In genomic region chr12:109020750-109021380, GRCh38 we compare ENCODE assay signal across 10 cellular contexts. TPM values are rescaled to one million over a fixed set of nuclear protein-coding genes. Genes with fewer than 3 reads are reported as not detected.
DNase-seq lines count a peak whose midpoint lies in the region; ATAC-seq, FAIRE-seq and TF ChIP-seq lines count a peak whose summit lies in the region.
"Had no signal": no experiment of that assay in that cellular context is flagged by ENCODE, and none has a peak within 500 bp of the region (broad histone marks: within the 10 kb centered on the region; RNA-seq: fewer than 3 reads in every experiment).

SVOP (minus strand) TSS chr12:109021068; CDS start chr12:109020868, 200 bp downstream.

- no peak within 1 kb of the TSS for H3K14ac ChIP-seq in H1 (ENCODE audit: insufficient read length)

- H3K23me2 ChIP-seq in H1 (ENCODE audit: low read depth, low read length): no peaks in the 10 kb centered on the region

- H3K9me3 Mint-ChIP-seq in activated CD4-positive, alpha-beta T cell treated with anti-CD3 and anti-CD28 coated beads, Interleukin-2, amount 10 ng/mL, durations not matched to agents 7 days and 5 days: no peaks in the 10 kb centered on the region
- H3K9me3 Mint-ChIP-seq: CD8-positive, alpha-beta T cell; dendritic cell treated with granulocyte-macrophage colony-stimulating factor and Interleukin-4, amounts not matched to agents 40 ng/mL and 50 ng/mL, for 4 days had no signal

- peak; percentile 82 for FAIRE-seq in H1 (lab: Jason Lieb, UNC)

- H3K27me3 ChIP-seq in H1 (replicated peaks in 1 of 4; ENCODE audit: control insufficient read depth in 3 of 4, extremely low read depth in 1 of 4, insufficient read depth in 3 of 4, low read length in 3 of 4): peaks cover 0 to 2% (median 0%) of the 10 kb centered on the region in 4 experiments; a peak in 2 of 7 replicates
- H3K27me3 ChIP-seq in right lobe of liver: no peaks in the 10 kb centered on the region

- H4K8ac ChIP-seq in H1 (ENCODE audit: extremely low read depth, insufficient read depth, low read length): no peak within 1 kb of the TSS

- no peaks in the 10 kb centered on the region for H3K9me3 ChIP-seq in H1 (ENCODE audit: insufficient read depth in 2 of 2, low read depth in 1 of 2, low read length in 1 of 2)
- H3K9me3 ChIP-seq in right lobe of liver: no peaks in the 10 kb centered on the region

- CTCF ChIA-PET in activated CD4-positive, alpha-beta T cell treated with anti-CD3 and anti-CD28 coated beads, Interleukin-2, amount 10 ng/mL, durations not matched to agents 7 days and 5 days (lab: Charles Lee): no interaction called here
- CTCF ChIA-PET in H1 (lab: Charles Lee; ENCODE audit: partially characterized antibody): interaction anchor here (0.6 to 1.2 kb wide), 4 partner anchors 20 to 137 kb away, joined by 3 read pairs; no protein-coding TSS in a partner anchor

- peaks cover 29% of the 10 kb centered on the region for H3K27me3 Mint-ChIP-seq in activated CD4-positive, alpha-beta T cell treated with anti-CD3 and anti-CD28 coated beads, Interleukin-2, amount 10 ng/mL, durations not matched to agents 7 days and 5 days

- no peak within 1 kb of the TSS for H2BK5ac ChIP-seq in H1 (ENCODE audit: low read depth, low read length)

- no peak within 1 kb of the TSS for H2BK15ac ChIP-seq in H1 (ENCODE audit: low read length)

- H4K20me1 ChIP-seq in H1 (replicated peaks in 1 of 2; ENCODE audit: control insufficient read depth in 1 of 2, insufficient read depth in 2 of 2, low read length in 2 of 2): no peaks in the 10 kb centered on the region

- peak; percentile 66 for DNase-seq in activated effector memory CD4-positive, alpha-beta T cell treated with anti-CD3 and anti-CD28 coated beads, Interleukin-2, amount 50 U/mL, for 16 hours
- DNase-seq in activated effector memory CD4-positive, alpha-beta T cell treated with Interleukin-2 at 50 U/mL for 16 hours: no peak
- DNase-seq in NCI-H2196 treated with DMSO at 0.1 percent for 48 hours (lab: John Stamatoyannopoulos, UW; ENCODE audit: unreplicated experiment): peak; percentile 67
- DNase-seq in activated CD4-positive, alpha-beta T cell treated with anti-CD3 and anti-CD28 coated beads, Interleukin-2, amount 10 ng/mL, durations not matched to agents 7 days and 5 days: peak; percentile 26
- DNase-seq in H1 (ENCODE audit: low read depth in 1 of 2, low spot score in 2 of 2): peak; percentile 57 to 97
- peak; percentile 66 to 77 (median 74) for DNase-seq in right lobe of liver
- peak; percentile 1 for DNase-seq in stimulated activated CD8-positive, alpha-beta memory T cell treated with anti-CD3 and anti-CD28 coated beads, Interleukin-15, amount 100 ng/mL, for 24 hours (ENCODE audit: low read depth)
- no peak for DNase-seq in AML-193 (lab: John Stamatoyannopoulos, UW)

- no peak within 1 kb of the TSS for H3K27ac Mint-ChIP-seq in activated CD4-positive, alpha-beta T cell treated with anti-CD3 and anti-CD28 coated beads, Interleukin-2, amount 10 ng/mL, durations not matched to agents 7 days and 5 days
- H3K27ac Mint-ChIP-seq: CD8-positive, alpha-beta T cell; dendritic cell treated with granulocyte-macrophage colony-stimulating factor and Interleukin-4, amounts not matched to agents 40 ng/mL and 50 ng/mL, for 4 days had no signal

- H3K27ac ChIP-seq in H1 (ENCODE audit: low read depth, low read length): no peak within 1 kb of the TSS
- no peak within 1 kb of the TSS for H3K27ac ChIP-seq in right lobe of liver

- H3K79me2 ChIP-seq in H1 (ENCODE audit: control insufficient read depth in 1 of 2, insufficient read depth in 2 of 2, low read length in 2 of 2): no peaks in the 10 kb centered on the region

- WGBS in H1 (ENCODE audit: extremely low coverage in 1 of 2, insufficient coverage in 1 of 2, insufficient read length in 1 of 2, insufficient replicate concordance in 2 of 2, low coverage in 1 of 2, low lambda C conversion rate in 2 of 2, missing lambda C conversion rate in 1 of 2), 2 experiments: 14% methylated on average over 25 of the region's 31 CpGs; no CpG with 5 or more reads in 1 of the 2 experiments
- WGBS in right lobe of liver (ENCODE audit: insufficient coverage, low coverage, low lambda C conversion rate, missing lambda C conversion rate): 5% methylated on average over 25 of the region's 31 CpGs

- no peak within 1 kb of the TSS for H2BK20ac ChIP-seq in H1 (ENCODE audit: low read length)

- peak within 1 kb of the TSS; percentile 11 to 51 (median 29); a peak in 6 of 8 replicates for H3K4me3 ChIP-seq in H1 (ENCODE audit: extremely low read depth in 1 of 4, insufficient read depth in 2 of 4, low read depth in 3 of 4, low read length in 4 of 4)
- H3K4me3 ChIP-seq in right lobe of liver: no peak within 1 kb of the TSS

- no peak within 1 kb of the TSS for H3K4ac ChIP-seq in H1 (replicated peaks; ENCODE audit: insufficient read length, low read depth, low read length)

- no peaks in the 10 kb centered on the region for H3K36me3 Mint-ChIP-seq in activated CD4-positive, alpha-beta T cell treated with anti-CD3 and anti-CD28 coated beads, Interleukin-2, amount 10 ng/mL, durations not matched to agents 7 days and 5 days (ENCODE audit: low read depth)
- H3K36me3 Mint-ChIP-seq: CD8-positive, alpha-beta T cell had no signal

- TF ChIP-seq POLR2A in H1 (IDR thresholded peaks at IDR 0.05; ENCODE audit: control extremely low read depth in 1 of 2, low read depth in 2 of 2, low read length in 2 of 2) (no peak), right lobe of liver (IDR thresholded peaks at IDR 0.05) (no peak)

- H3K36me3 ChIP-seq in H1 (ENCODE audit: control insufficient read depth in 2 of 4, insufficient read depth in 4 of 4, low read length in 3 of 4): no peaks in the 10 kb centered on the region
- H3K36me3 ChIP-seq in right lobe of liver: no peaks in the 10 kb centered on the region

- H3K56ac ChIP-seq in H1 (replicated peaks; ENCODE audit: insufficient read length, low read depth, low read length): no peak within 1 kb of the TSS

- H2BK12ac ChIP-seq in H1 (ENCODE audit: low read depth, low read length): no peak within 1 kb of the TSS

- TF ChIP-seq RAD21 in H1 (IDR thresholded peaks at IDR 0.05 in 1 of 2, conservative IDR thresholded peaks at IDR 0.05 in 1 of 2; ENCODE audit: low read depth in 2 of 2, low read length in 2 of 2): peak in 1 of 2 experiments; percentile 23; a peak in 1 of 4 replicates

- peak within 1 kb of the TSS; percentile 58 to 67 for H3K4me2 ChIP-seq in H1 (ENCODE audit: insufficient read depth in 1 of 2, low read depth in 2 of 2, low read length in 2 of 2)

- no peak within 1 kb of the TSS for H3K9ac ChIP-seq in H1 (replicated peaks in 1 of 4; ENCODE audit: extremely low read depth in 1 of 4, low read depth in 3 of 4, low read length in 3 of 4)

- no peak within 1 kb of the TSS for H2AFZ ChIP-seq in H1 (ENCODE audit: low read length)

- peak; percentile 80 to 93 (median 86) for ATAC-seq in right lobe of liver
- ATAC-seq: CD8-positive, alpha-beta T cell had no signal

- TF ChIP-seq EP300 in H1 (IDR thresholded peaks at IDR 0.05; ENCODE audit: borderline replicate concordance in 1 of 2, low read depth in 2 of 2, low read length in 2 of 2): 0 out of 3 replicates have a peak, but pooled peaks of 1 of the 2 experiments have one; percentile 52

- no peak within 1 kb of the TSS for H3K23ac ChIP-seq in H1 (ENCODE audit: insufficient read length)

- no peak within 1 kb of the TSS for H3K4me3 Mint-ChIP-seq in activated CD4-positive, alpha-beta T cell treated with anti-CD3 and anti-CD28 coated beads, Interleukin-2, amount 10 ng/mL, durations not matched to agents 7 days and 5 days
- H3K4me3 Mint-ChIP-seq: CD8-positive, alpha-beta T cell; dendritic cell treated with granulocyte-macrophage colony-stimulating factor and Interleukin-4, amounts not matched to agents 40 ng/mL and 50 ng/mL, for 4 days had no signal

- intact Hi-C loops in right lobe of liver (cut with DNase I): no loop called here

- no peaks in the 10 kb centered on the region for H3K4me1 Mint-ChIP-seq in activated CD4-positive, alpha-beta T cell treated with anti-CD3 and anti-CD28 coated beads, Interleukin-2, amount 10 ng/mL, durations not matched to agents 7 days and 5 days

- H4K5ac ChIP-seq in H1 (ENCODE audit: insufficient read length, low read depth, low read length): no peak within 1 kb of the TSS

- no peak within 1 kb of the TSS for H4K91ac ChIP-seq in H1 (replicated peaks; ENCODE audit: insufficient read length, low read length)

- TF ChIP-seq CTCF in H1 (IDR thresholded peaks at IDR 0.05; ENCODE audit: control extremely low read depth in 1 of 3, insufficient read depth in 1 of 3, low read depth in 1 of 3, low read length in 3 of 3): no peak
- no peak for TF ChIP-seq CTCF in right lobe of liver (IDR thresholded peaks at IDR 0.05)

- POLR2A ChIA-PET in activated CD4-positive, alpha-beta T cell treated with anti-CD3 and anti-CD28 coated beads, Interleukin-2, amount 10 ng/mL, durations not matched to agents 7 days and 5 days (lab: Charles Lee): no interaction called here
- POLR2A ChIA-PET in H1 (lab: Charles Lee; ENCODE audit: partially characterized antibody): no interaction called here

- H2AK5ac ChIP-seq in H1 (ENCODE audit: low read depth, low read length): no peak within 1 kb of the TSS

- H3K18ac ChIP-seq in H1 (ENCODE audit: extremely low read depth, low read length): no peak within 1 kb of the TSS

- H2BK120ac ChIP-seq in H1 (replicated peaks; ENCODE audit: low read depth, low read length): no peak within 1 kb of the TSS

- no peaks in the 10 kb centered on the region for H3K79me1 ChIP-seq in H1 (ENCODE audit: low read depth, low read length)

- no peaks in the 10 kb centered on the region for H3K4me1 ChIP-seq in H1 (replicated peaks in 1 of 4; ENCODE audit: control insufficient read depth in 3 of 4, insufficient read depth in 4 of 4, low read length in 3 of 4)
- H3K4me1 ChIP-seq in right lobe of liver: peaks cover 0 to 3% (median 0%) of the 10 kb centered on the region in 4 donors

RNA-seq across cellular contexts. Expression of gene SVOP, which starts in this region (rescaled TPM):
- total RNA-seq in activated CD4-positive, alpha-beta T cell treated with anti-CD3 and anti-CD28 coated beads, Interleukin-2, amount 10 ng/mL, durations not matched to agents 7 days and 5 days: not detected
- 0.33 TPM in 1 of 2 replicates, not detected in the other for total RNA-seq in H1 (2021; fragmentation: NEBNext Ultra II Directional; extraction: Animal tissue kit (Norgen Biotek cat#: 25700))
- 0.05 and 0.06 TPM in 2 replicates for polyA plus RNA-seq in H1 (2011; rRNA removed)
- polyA plus RNA-seq in H1 (2011; cell fraction: cytosol; rRNA removed): 0.17 TPM
- 0.26 TPM for polyA plus RNA-seq in H1 (2011; cell fraction: nucleus; rRNA removed)
- 0.03 to 0.24 TPM (median 0.04 TPM) in 4 replicates for polyA plus RNA-seq in H1 (2012, experiment 1 of 2)
- polyA plus RNA-seq in H1 (2012, experiment 2 of 2): 0.03 TPM
- 0.04 TPM for polyA plus RNA-seq in H1 (2013, experiment 1 of 2)
- polyA plus RNA-seq in H1 (2013, experiment 2 of 2): 0.09 TPM
- 0.28 and 1.4 TPM in 2 replicates for polyA minus RNA-seq in H1 (2011; rRNA and poly(A)+ RNA removed)
- not detected for polyA minus RNA-seq in H1 (2011; cell fraction: cytosol; rRNA and poly(A)+ RNA removed)
- not detected for polyA minus RNA-seq in H1 (2011; cell fraction: nucleus; rRNA and poly(A)+ RNA removed)
- not detected for total RNA-seq in right lobe of liver
- total RNA-seq: CD8-positive, alpha-beta T cell had no signal

Comparison
In these comparisons a context has a peak if more than half of its experiments do, and no peak if none do; other contexts are left out.
1. DNase-seq: peak in activated effector memory CD4-positive, alpha-beta T cell treated with anti-CD3 and anti-CD28 coated beads, Interleukin-2, amount 50 U/mL, for 16 hours (single experiment), NCI-H2196 treated with DMSO at 0.1 percent for 48 hours (single experiment), H1 (2 of 2) and stimulated activated CD8-positive, alpha-beta memory T cell treated with anti-CD3 and anti-CD28 coated beads, Interleukin-15, amount 100 ng/mL, for 24 hours (single experiment); none in activated effector memory CD4-positive, alpha-beta T cell treated with Interleukin-2 at 50 U/mL for 16 hours (single experiment) and AML-193 (0 of 2).
2. Peak in DNase-seq in activated CD4-positive, alpha-beta T cell treated with anti-CD3 and anti-CD28 coated beads, Interleukin-2, amount 10 ng/mL, durations not matched to agents 7 days and 5 days; RNA of the gene not detected or under 1 TPM.
3. Peak in DNase-seq and ATAC-seq in right lobe of liver; RNA of the gene not detected or under 1 TPM.
4. H3K4me3 ChIP-seq: peak in H1 (4 of 4); none in right lobe of liver (0 of 3).